ENCODE assay signal across 10 cellular contexts in genomic region chr14:51398898-51399297, GRCh38.
DNase-seq lines count a peak whose midpoint lies in the region; ATAC-seq and TF ChIP-seq lines count a peak whose summit lies in the region.
"Had no signal": no experiment of that assay in that cellular context is flagged by ENCODE, and none has a peak within 500 bp of the region (broad histone marks: within the 10 kb centered on the region; RNA-seq: fewer than 3 reads in every experiment).

No MANE protein-coding gene starts in this region.

- H3K27ac Mint-ChIP-seq in HFFc6, result peak overlapping the region; percentile 93
- no peak overlapping the region for H3K27ac Mint-ChIP-seq in WTC11
- no peak overlapping the region for H3K27ac Mint-ChIP-seq in stimulated activated naive CD8-positive, alpha-beta T cell treated with anti-CD3 and anti-CD28 coated beads, Interleukin-15, amount 100 ng/mL, for 72 hours

- 34% methylated on average over 4 of the region's 4 CpGs for WGBS in suprapubic skin

- ATAC-seq in WTC11, result peak; percentile 46
- no peak for ATAC-seq in stimulated activated naive CD8-positive, alpha-beta T cell treated with anti-CD3 and anti-CD28 coated beads, Interleukin-15, amount 100 ng/mL, for 72 hours
- ATAC-seq: mucosa of descending colon had no signal

- no peaks in the 10 kb centered on the region for H3K36me3 Mint-ChIP-seq in HFFc6 (ENCODE audit: low read depth)
- no peaks in the 10 kb centered on the region for H3K36me3 Mint-ChIP-seq in WTC11

- H3K9me3 ChIP-seq in suprapubic skin, result no peaks in the 10 kb centered on the region
- H3K9me3 ChIP-seq: mucosa of descending colon, testis had no signal

- TF ChIP-seq CTCF in HFFc6 (IDR thresholded peaks at IDR 0.05) (peak; percentile 45), WTC11 (IDR thresholded peaks at IDR 0.05) (no peak), fibroblast of villous mesenchyme (IDR thresholded peaks at IDR 0.05; ENCODE audit: insufficient read depth, low read depth, low read length) (no peak), suprapubic skin (IDR thresholded peaks at IDR 0.05) (no peak)

- TF ChIP-seq POLR2A in suprapubic skin (IDR thresholded peaks at IDR 0.05), result no peak

- H3K9me3 Mint-ChIP-seq in HFFc6 (no peaks in the 10 kb centered on the region), WTC11 (no peaks in the 10 kb centered on the region)
- H3K9me3 Mint-ChIP-seq in stimulated activated naive CD8-positive, alpha-beta T cell treated with anti-CD3 and anti-CD28 coated beads, Interleukin-15, amount 100 ng/mL, for 72 hours, result peaks cover 0 to 7% of the 10 kb centered on the region in 2 donors

- H3K27ac ChIP-seq in suprapubic skin, result peak overlapping the region; percentile 52
- H3K27ac ChIP-seq: testis had no signal

- peaks cover 59% of the 10 kb centered on the region for H3K4me1 ChIP-seq in suprapubic skin

- CTCF ChIA-PET in WTC11 (lab: Charles Lee), result no interaction called here

- H3K27me3 Mint-ChIP-seq in HFFc6 (ENCODE audit: insufficient read depth), result no peaks in the 10 kb centered on the region
- no peaks in the 10 kb centered on the region for H3K27me3 Mint-ChIP-seq in WTC11 (ENCODE audit: low read depth)
- peaks cover 27% of the 10 kb centered on the region for H3K27me3 Mint-ChIP-seq in stimulated activated naive CD8-positive, alpha-beta T cell treated with anti-CD3 and anti-CD28 coated beads, Interleukin-15, amount 100 ng/mL, for 72 hours

- H3K4me3 ChIP-seq in fibroblast of villous mesenchyme (ENCODE audit: low read depth, low read length) (no peak overlapping the region), suprapubic skin (no peak overlapping the region)
- H3K4me3 ChIP-seq: mucosa of descending colon, testis had no signal

- H3K4me1 Mint-ChIP-seq in HFFc6 (ENCODE audit: low read depth) (peaks cover 75% of the 10 kb centered on the region), WTC11 (peaks cover 17% of the 10 kb centered on the region)
- no peaks in the 10 kb centered on the region for H3K4me1 Mint-ChIP-seq in stimulated activated naive CD8-positive, alpha-beta T cell treated with anti-CD3 and anti-CD28 coated beads, Interleukin-15, amount 100 ng/mL, for 72 hours

- TF ChIP-seq EP300 in suprapubic skin (IDR thresholded peaks at IDR 0.05), result no peak

- POLR2A ChIA-PET in WTC11 (lab: Charles Lee), result no interaction called here

- H3K4me3 Mint-ChIP-seq in HFFc6 (peak overlapping the region; percentile 62), WTC11 (no peak overlapping the region)
- no peak overlapping the region for H3K4me3 Mint-ChIP-seq in stimulated activated naive CD8-positive, alpha-beta T cell treated with anti-CD3 and anti-CD28 coated beads, Interleukin-15, amount 100 ng/mL, for 72 hours

- H3K27me3 ChIP-seq in suprapubic skin, result no peaks in the 10 kb centered on the region
- H3K27me3 ChIP-seq: testis had no signal

- peak; percentile 77 for DNase-seq in HFFc6
- DNase-seq in WTC11 (ENCODE audit: low spot score), result no peak
- peak; percentile 63 for DNase-seq in fibroblast of villous mesenchyme (ENCODE audit: low read depth)
- DNase-seq in suprapubic skin (ENCODE audit: low spot score in 2 of 2), result no peak
- DNase-seq in stimulated activated naive CD8-positive, alpha-beta T cell treated with anti-CD3 and anti-CD28 coated beads, Interleukin-15, amount 100 ng/mL, for 72 hours, result no peak
- no peak for DNase-seq in DMS153 (lab: John Stamatoyannopoulos, UW)
- DNase-seq in NCI-H146 treated with DMSO at 0.1 percent for 48 hours (lab: John Stamatoyannopoulos, UW; ENCODE audit: unreplicated experiment), result no peak
- DNase-seq: mucosa of descending colon, NCI-H345, testis had no signal

- H3K36me3 ChIP-seq in suprapubic skin, result no peaks in the 10 kb centered on the region

TF ChIP-seq in WTC11, 78 proteins besides CTCF, POLR2A, EP300 and RAD21:
- TF ChIP-seq NR1H2 (CRISPR knock-in tag; IDR thresholded peaks at IDR 0.05) (no peak), EMX1 (CRISPR knock-in tag; IDR thresholded peaks at IDR 0.05) (no peak), SP1 (CRISPR knock-in tag; conservative IDR thresholded peaks at IDR 0.05) (no peak), MYBL2 (CRISPR knock-in tag; IDR thresholded peaks at IDR 0.05) (no peak), ELF4 (CRISPR knock-in tag; IDR thresholded peaks at IDR 0.05; ENCODE audit: low read depth) (no peak), JAZF1 (CRISPR knock-in tag; IDR thresholded peaks at IDR 0.05) (no peak), RELA (CRISPR knock-in tag; IDR thresholded peaks at IDR 0.05; ENCODE audit: borderline replicate concordance) (no peak), TEAD1 (CRISPR knock-in tag; IDR thresholded peaks at IDR 0.05) (no peak), GTF2I (CRISPR knock-in tag; conservative IDR thresholded peaks at IDR 0.05) (no peak), MAX (CRISPR knock-in tag; IDR thresholded peaks at IDR 0.05) (no peak)
- TF ChIP-seq, protein P1, sequence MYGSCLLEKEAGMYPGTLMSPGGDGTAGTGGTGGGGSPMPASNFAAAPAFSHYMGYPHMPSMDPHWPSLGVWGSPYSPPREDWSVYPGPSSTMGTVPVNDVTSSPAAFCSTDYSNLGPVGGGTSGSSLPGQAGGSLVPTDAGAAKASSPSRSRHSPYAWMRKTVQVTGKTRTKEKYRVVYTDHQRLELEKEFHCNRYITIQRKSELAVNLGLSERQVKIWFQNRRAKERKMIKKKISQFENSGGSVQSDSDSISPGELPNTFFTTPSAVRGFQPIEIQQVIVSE (CRISPR knock-in tag; IDR thresholded peaks at IDR 0.05; ENCODE audit: borderline replicate concordance), result no peak
- TF ChIP-seq, protein P2, sequence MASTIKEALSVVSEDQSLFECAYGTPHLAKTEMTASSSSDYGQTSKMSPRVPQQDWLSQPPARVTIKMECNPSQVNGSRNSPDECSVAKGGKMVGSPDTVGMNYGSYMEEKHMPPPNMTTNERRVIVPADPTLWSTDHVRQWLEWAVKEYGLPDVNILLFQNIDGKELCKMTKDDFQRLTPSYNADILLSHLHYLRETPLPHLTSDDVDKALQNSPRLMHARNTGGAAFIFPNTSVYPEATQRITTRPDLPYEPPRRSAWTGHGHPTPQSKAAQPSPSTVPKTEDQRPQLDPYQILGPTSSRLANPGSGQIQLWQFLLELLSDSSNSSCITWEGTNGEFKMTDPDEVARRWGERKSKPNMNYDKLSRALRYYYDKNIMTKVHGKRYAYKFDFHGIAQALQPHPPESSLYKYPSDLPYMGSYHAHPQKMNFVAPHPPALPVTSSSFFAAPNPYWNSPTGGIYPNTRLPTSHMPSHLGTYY (CRISPR knock-in tag; IDR thresholded peaks at IDR 0.05), result no peak
- TF ChIP-seq, protein P3, sequence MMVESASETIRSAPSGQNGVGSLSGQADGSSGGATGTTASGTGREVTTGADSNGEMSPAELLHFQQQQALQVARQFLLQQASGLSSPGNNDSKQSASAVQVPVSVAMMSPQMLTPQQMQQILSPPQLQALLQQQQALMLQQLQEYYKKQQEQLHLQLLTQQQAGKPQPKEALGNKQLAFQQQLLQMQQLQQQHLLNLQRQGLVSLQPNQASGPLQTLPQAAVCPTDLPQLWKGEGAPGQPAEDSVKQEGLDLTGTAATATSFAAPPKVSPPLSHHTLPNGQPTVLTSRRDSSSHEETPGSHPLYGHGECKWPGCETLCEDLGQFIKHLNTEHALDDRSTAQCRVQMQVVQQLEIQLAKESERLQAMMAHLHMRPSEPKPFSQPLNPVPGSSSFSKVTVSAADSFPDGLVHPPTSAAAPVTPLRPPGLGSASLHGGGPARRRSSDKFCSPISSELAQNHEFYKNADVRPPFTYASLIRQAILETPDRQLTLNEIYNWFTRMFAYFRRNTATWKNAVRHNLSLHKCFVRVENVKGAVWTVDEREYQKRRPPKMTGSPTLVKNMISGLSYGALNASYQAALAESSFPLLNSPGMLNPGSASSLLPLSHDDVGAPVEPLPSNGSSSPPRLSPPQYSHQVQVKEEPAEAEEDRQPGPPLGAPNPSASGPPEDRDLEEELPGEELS (CRISPR knock-in tag; IDR thresholded peaks at IDR 0.05), result no peak

Comparison
In these comparisons a context has a peak if more than half of its experiments do, and no peak if none do; other contexts are left out.
1. DNase-seq: peak in HFFc6 (single experiment) and fibroblast of villous mesenchyme (single experiment); none in WTC11 (single experiment), suprapubic skin (0 of 2), stimulated activated naive CD8-positive, alpha-beta T cell treated with anti-CD3 and anti-CD28 coated beads, Interleukin-15, amount 100 ng/mL, for 72 hours (0 of 2), DMS153 (single experiment) and NCI-H146 treated with DMSO at 0.1 percent for 48 hours (single experiment).